17 cellular contexts compared by ENCODE assay signal in the genomic region with DNA sequence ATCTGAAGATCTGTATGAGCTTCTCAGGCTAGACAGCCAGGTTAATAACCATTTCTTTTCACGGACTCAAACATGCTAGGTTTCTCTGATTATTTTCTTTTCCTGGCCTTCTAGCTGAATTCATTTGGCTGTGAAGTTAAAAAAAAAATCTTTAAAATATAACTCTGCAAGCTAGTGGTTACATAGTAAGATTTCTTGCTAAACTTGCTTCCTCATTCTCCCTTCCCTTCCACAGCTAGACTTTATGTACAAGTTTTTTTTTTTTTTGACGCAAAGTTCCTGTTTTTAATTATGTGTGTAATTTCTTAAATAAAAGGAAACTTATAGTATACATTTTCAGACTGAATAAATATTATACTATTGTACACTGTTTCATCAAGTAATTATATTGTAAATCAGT.
"Had no signal": no experiment of that assay in that cellular context is flagged by ENCODE, and none has a peak within 500 bp of the region (broad histone marks: within the 10 kb centered on the region; RNA-seq: fewer than 3 reads in every experiment).

No MANE protein-coding gene starts in this region.

- H3K9me3 ChIP-seq: ovary, sigmoid colon, testis had no signal

- H3K27ac ChIP-seq: cardiac muscle cell, ovary, sigmoid colon, testis had no signal

- DNase-seq: activated CD4-positive, alpha-beta T cell treated with anti-CD3 and anti-CD28 coated beads, Interleukin-2, amount 10 ng/mL, durations not matched to agents 24 days and 14 days; activated naive CD4-positive, alpha-beta T cell; activated naive CD8-positive, alpha-beta T cell treated with anti-CD3 and anti-CD28 coated beads, Interleukin-2, amount 50 U/mL, for 24 hours; cortex of kidney; hippocampal formation; ovary; sigmoid colon; stimulated activated CD4-positive, alpha-beta T cell treated with anti-CD3 and anti-CD28 coated beads, Interleukin-12 subunit alpha, Interleukin-12 subunit beta, amount 100 ng/mL, for 4 hours; stimulated activated CD4-positive, alpha-beta T cell treated with anti-CD3 and anti-CD28 coated beads, Interleukin-2, amount 100 ng/mL, for 48 hours; stimulated activated CD8-positive, alpha-beta memory T cell treated with anti-CD3 and anti-CD28 coated beads, Interleukin-4, amount 100 ng/mL, for 48 hours; T1000; testis had no signal

- H3K27ac Mint-ChIP-seq: activated CD4-positive, alpha-beta T cell treated with anti-CD3 and anti-CD28 coated beads, Interleukin-2, amount 10 ng/mL, durations not matched to agents 24 days and 14 days; activated naive CD8-positive, alpha-beta T cell treated with anti-CD3 and anti-CD28 coated beads, Interleukin-2, amount 50 U/mL, for 24 hours; activated T-helper 1 cell treated with anti-CD3 and anti-CD28 coated beads, Interleukin-12 subunit alpha, Interleukin-12 subunit beta, Interleukin-2, Interleukin-4 antibody, amounts not matched to agents 30 ng/mL and 10 ng/mL and 1 ng/mL, durations not matched to agents 14 hours and 24 hours and 36 hours; stimulated activated naive CD8-positive, alpha-beta T cell treated with anti-CD3 and anti-CD28 coated beads, Interleukin-15, Interleukin-2, amounts not matched to agents 100 ng/mL and 50 ng/mL, for 24 hours; WTC11 had no signal

- H3K27me3 Mint-ChIP-seq: activated CD4-positive, alpha-beta T cell treated with anti-CD3 and anti-CD28 coated beads, Interleukin-2, amount 10 ng/mL, durations not matched to agents 24 days and 14 days; activated naive CD8-positive, alpha-beta T cell treated with anti-CD3 and anti-CD28 coated beads, Interleukin-2, amount 50 U/mL, for 24 hours; stimulated activated naive CD8-positive, alpha-beta T cell treated with anti-CD3 and anti-CD28 coated beads, Interleukin-15, Interleukin-2, amounts not matched to agents 100 ng/mL and 50 ng/mL, for 24 hours had no signal

- H3K4me1 ChIP-seq: testis had no signal

- H3K27me3 ChIP-seq: cardiac muscle cell, ovary, sigmoid colon, testis had no signal

- H3K4me1 Mint-ChIP-seq: activated CD4-positive, alpha-beta T cell treated with anti-CD3 and anti-CD28 coated beads, Interleukin-2, amount 10 ng/mL, durations not matched to agents 24 days and 14 days; activated naive CD8-positive, alpha-beta T cell treated with anti-CD3 and anti-CD28 coated beads, Interleukin-2, amount 50 U/mL, for 24 hours; neural crest cell had no signal

- H3K4me3 Mint-ChIP-seq: activated CD4-positive, alpha-beta T cell treated with anti-CD3 and anti-CD28 coated beads, Interleukin-2, amount 10 ng/mL, durations not matched to agents 24 days and 14 days; activated naive CD8-positive, alpha-beta T cell treated with anti-CD3 and anti-CD28 coated beads, Interleukin-2, amount 50 U/mL, for 24 hours; activated T-helper 1 cell treated with anti-CD3 and anti-CD28 coated beads, Interleukin-12 subunit alpha, Interleukin-12 subunit beta, Interleukin-2, Interleukin-4 antibody, amounts not matched to agents 30 ng/mL and 10 ng/mL and 1 ng/mL, durations not matched to agents 14 hours and 24 hours and 36 hours; neural crest cell; stimulated activated naive CD8-positive, alpha-beta T cell treated with anti-CD3 and anti-CD28 coated beads, Interleukin-15, Interleukin-2, amounts not matched to agents 100 ng/mL and 50 ng/mL, for 24 hours; WTC11 had no signal

- ATAC-seq: activated naive CD8-positive, alpha-beta T cell treated with anti-CD3 and anti-CD28 coated beads, Interleukin-2, amount 50 U/mL, for 24 hours; WTC11 had no signal

- H3K4me3 ChIP-seq: cardiac muscle cell, ovary, sigmoid colon, testis had no signal

- H3K9me3 Mint-ChIP-seq: activated CD4-positive, alpha-beta T cell treated with anti-CD3 and anti-CD28 coated beads, Interleukin-2, amount 10 ng/mL, durations not matched to agents 24 days and 14 days; activated naive CD8-positive, alpha-beta T cell treated with anti-CD3 and anti-CD28 coated beads, Interleukin-2, amount 50 U/mL, for 24 hours; activated T-helper 1 cell treated with anti-CD3 and anti-CD28 coated beads, Interleukin-12 subunit alpha, Interleukin-12 subunit beta, Interleukin-2, Interleukin-4 antibody, amounts not matched to agents 30 ng/mL and 10 ng/mL and 1 ng/mL, durations not matched to agents 14 hours and 24 hours and 36 hours; neural crest cell; stimulated activated naive CD8-positive, alpha-beta T cell treated with anti-CD3 and anti-CD28 coated beads, Interleukin-15, Interleukin-2, amounts not matched to agents 100 ng/mL and 50 ng/mL, for 24 hours; WTC11 had no signal

- H3K36me3 Mint-ChIP-seq: WTC11 had no signal

- H3K36me3 ChIP-seq: cardiac muscle cell, ovary, sigmoid colon had no signal
